In genomic region chr5:77638763-77639451, GRCh38 we compare ENCODE assay signal across 11 cellular contexts. TPM values are rescaled to one million over a fixed set of nuclear protein-coding genes. Genes with fewer than 3 reads are reported as not detected.
DNase-seq lines count a peak whose midpoint lies in the region; ATAC-seq and TF ChIP-seq lines count a peak whose summit lies in the region.
"Had no signal": no experiment of that assay in that cellular context is flagged by ENCODE, and none has a peak within 500 bp of the region (broad histone marks: within the 10 kb centered on the region; RNA-seq: fewer than 3 reads in every experiment).

No MANE protein-coding gene starts in this region.

- intact Hi-C loops in activated naive CD4-positive, alpha-beta T cell treated with anti-CD3 and anti-CD28 coated beads for 36 hours (cut with micrococcal nuclease), result loop anchor here (1.0 kb wide), 1 partner anchor 9 kb away; no protein-coding TSS in a partner anchor

- H3K36me3 ChIP-seq in iPS-18a (ENCODE audit: control insufficient read depth, low read depth, low read length), result no peaks in the 10 kb centered on the region
- H3K36me3 ChIP-seq in Karpas-422 (ENCODE audit: insufficient read depth, low read length), result no peaks in the 10 kb centered on the region

- peaks cover 25% of the 10 kb centered on the region for H3K4me1 ChIP-seq in iPS-18a (ENCODE audit: control insufficient read depth, low read depth, low read length)
- no peaks in the 10 kb centered on the region for H3K4me1 ChIP-seq in Karpas-422 (ENCODE audit: low read length)

- ATAC-seq in stimulated activated naive CD8-positive, alpha-beta T cell treated with anti-CD3 and anti-CD28 coated beads, Interleukin-15, amount 100 ng/mL, for 72 hours, result peak; percentile 74
- ATAC-seq in GM18505 (IDR thresholded peaks at IDR 0.05; ENCODE audit: unreplicated experiment), result no peak
- ATAC-seq: Right ventricle myocardium inferior had no signal

- CTCF ChIA-PET in activated naive CD4-positive, alpha-beta T cell treated with anti-CD3 and anti-CD28 coated beads, Interleukin-2, amount 10 ng/mL, durations not matched to agents 7 days and 5 days (lab: Charles Lee), result interaction anchor here (1.4 kb wide), 1 partner anchor 8 kb away, joined by 3 read pairs; no protein-coding TSS in a partner anchor
- CTCF ChIA-PET in activated naive CD4-positive, alpha-beta T cell treated with anti-CD3 and anti-CD28 coated beads for 36 hours (lab: Charles Lee), result no interaction called here

- no peaks in the 10 kb centered on the region for H3K9me3 Mint-ChIP-seq in activated naive CD4-positive, alpha-beta T cell treated with anti-CD3 and anti-CD28 coated beads, Interleukin-2, amount 10 ng/mL, durations not matched to agents 7 days and 5 days
- peaks cover 1% of the 10 kb centered on the region for H3K9me3 Mint-ChIP-seq in activated naive CD4-positive, alpha-beta T cell treated with anti-CD3 and anti-CD28 coated beads for 36 hours
- H3K9me3 Mint-ChIP-seq in stimulated activated naive CD8-positive, alpha-beta T cell treated with anti-CD3 and anti-CD28 coated beads, Interleukin-15, amount 100 ng/mL, for 72 hours, result peaks cover 0 to 20% of the 10 kb centered on the region in 2 donors

- H3K79me2 ChIP-seq in Karpas-422 (ENCODE audit: low read length), result no peaks in the 10 kb centered on the region

- H3K9me2 ChIP-seq in Karpas-422 (replicated peaks; ENCODE audit: insufficient read depth, low read length), result no peaks in the 10 kb centered on the region

- peak overlapping the region; percentile 70 for H3K27ac Mint-ChIP-seq in activated naive CD4-positive, alpha-beta T cell treated with anti-CD3 and anti-CD28 coated beads, Interleukin-2, amount 10 ng/mL, durations not matched to agents 7 days and 5 days
- no peak overlapping the region for H3K27ac Mint-ChIP-seq in activated naive CD4-positive, alpha-beta T cell treated with anti-CD3 and anti-CD28 coated beads for 36 hours
- H3K27ac Mint-ChIP-seq in stimulated activated naive CD8-positive, alpha-beta T cell treated with anti-CD3 and anti-CD28 coated beads, Interleukin-15, amount 100 ng/mL, for 72 hours, result peak overlapping the region in 1 of 2 donors; percentile 90

- peaks cover 19% of the 10 kb centered on the region for H3K4me1 Mint-ChIP-seq in activated naive CD4-positive, alpha-beta T cell treated with anti-CD3 and anti-CD28 coated beads, Interleukin-2, amount 10 ng/mL, durations not matched to agents 7 days and 5 days
- peaks cover 29% of the 10 kb centered on the region for H3K4me1 Mint-ChIP-seq in activated naive CD4-positive, alpha-beta T cell treated with anti-CD3 and anti-CD28 coated beads for 36 hours (ENCODE audit: low read depth)
- peaks cover 55% of the 10 kb centered on the region for H3K4me1 Mint-ChIP-seq in stimulated activated naive CD8-positive, alpha-beta T cell treated with anti-CD3 and anti-CD28 coated beads, Interleukin-15, amount 100 ng/mL, for 72 hours

- peaks cover 81% of the 10 kb centered on the region for H3K27me3 Mint-ChIP-seq in activated naive CD4-positive, alpha-beta T cell treated with anti-CD3 and anti-CD28 coated beads, Interleukin-2, amount 10 ng/mL, durations not matched to agents 7 days and 5 days
- peaks cover 68% of the 10 kb centered on the region for H3K27me3 Mint-ChIP-seq in activated naive CD4-positive, alpha-beta T cell treated with anti-CD3 and anti-CD28 coated beads for 36 hours (ENCODE audit: low read depth)
- H3K27me3 Mint-ChIP-seq in stimulated activated naive CD8-positive, alpha-beta T cell treated with anti-CD3 and anti-CD28 coated beads, Interleukin-15, amount 100 ng/mL, for 72 hours, result peaks cover 82% of the 10 kb centered on the region

- H3K4me3 Mint-ChIP-seq in activated naive CD4-positive, alpha-beta T cell treated with anti-CD3 and anti-CD28 coated beads, Interleukin-2, amount 10 ng/mL, durations not matched to agents 7 days and 5 days, result no peak overlapping the region
- H3K4me3 Mint-ChIP-seq in activated naive CD4-positive, alpha-beta T cell treated with anti-CD3 and anti-CD28 coated beads for 36 hours, result no peak overlapping the region
- H3K4me3 Mint-ChIP-seq in stimulated activated naive CD8-positive, alpha-beta T cell treated with anti-CD3 and anti-CD28 coated beads, Interleukin-15, amount 100 ng/mL, for 72 hours, result peak overlapping the region; percentile 66

- peaks cover 14% of the 10 kb centered on the region for H3K36me3 Mint-ChIP-seq in activated naive CD4-positive, alpha-beta T cell treated with anti-CD3 and anti-CD28 coated beads, Interleukin-2, amount 10 ng/mL, durations not matched to agents 7 days and 5 days
- peaks cover 4% of the 10 kb centered on the region for H3K36me3 Mint-ChIP-seq in activated naive CD4-positive, alpha-beta T cell treated with anti-CD3 and anti-CD28 coated beads for 36 hours (ENCODE audit: low read depth)

- peak overlapping the region; percentile 53 for H3K4me3 ChIP-seq in iPS-18a (ENCODE audit: low read length)
- no peak overlapping the region for H3K4me3 ChIP-seq in Karpas-422 (ENCODE audit: low read length)

- H2AFZ ChIP-seq in Karpas-422 (ENCODE audit: low read length), result no peak overlapping the region

- no peak overlapping the region for H3K9ac ChIP-seq in iPS-18a (ENCODE audit: low read length)
- no peak overlapping the region for H3K9ac ChIP-seq in Karpas-422 (ENCODE audit: low read length)

- H3K27me3 ChIP-seq in iPS-18a (ENCODE audit: control insufficient read depth, insufficient read depth, low read length) (peaks cover 100% of the 10 kb centered on the region), Karpas-422 (ENCODE audit: low read length) (no peaks in the 10 kb centered on the region)

- no peak overlapping the region for H3K4me2 ChIP-seq in Karpas-422 (ENCODE audit: low read depth, low read length, poor library complexity, severe bottlenecking)

- no peaks in the 10 kb centered on the region for H3K9me3 ChIP-seq in iPS-18a (ENCODE audit: control insufficient read depth, low read depth, low read length)
- H3K9me3 ChIP-seq in Karpas-422 (ENCODE audit: low read length), result no peaks in the 10 kb centered on the region

- no peak for TF ChIP-seq POLR2A in GM18505 (IDR thresholded peaks at IDR 0.05; ENCODE audit: borderline replicate concordance, extremely low read depth, insufficient read depth, insufficient read length)

- no peak for DNase-seq in activated naive CD4-positive, alpha-beta T cell treated with anti-CD3 and anti-CD28 coated beads, Interleukin-2, amount 10 ng/mL, durations not matched to agents 7 days and 5 days
- no peak for DNase-seq in activated naive CD4-positive, alpha-beta T cell treated with anti-CD3 and anti-CD28 coated beads for 36 hours
- DNase-seq in SK-N-DZ (ENCODE audit: low spot score) (peak; percentile 48), Karpas-422 (no peak)
- peak in 1 of 2 donors; percentile 28 for DNase-seq in stimulated activated naive CD8-positive, alpha-beta T cell treated with anti-CD3 and anti-CD28 coated beads, Interleukin-15, amount 100 ng/mL, for 72 hours
- DNase-seq in stimulated activated CD4-positive, alpha-beta T cell treated with anti-CD3 and anti-CD28 coated beads, Interleukin-4, amount 100 ng/mL, for 24 hours, result no peak
- DNase-seq: NCI-H2171 treated with DMSO at 0.1 percent for 48 hours had no signal

- H3K27ac ChIP-seq in iPS-18a (ENCODE audit: low read length), result no peak overlapping the region
- no peak overlapping the region for H3K27ac ChIP-seq in Karpas-422 (ENCODE audit: low read length)

- H4K20me1 ChIP-seq in Karpas-422 (ENCODE audit: insufficient read depth, low read depth, low read length), result no peaks in the 10 kb centered on the region

RNA-seq across cellular contexts. Expression of gene OTP, which starts 0.4 kb away (rescaled TPM):
- not detected for total RNA-seq in activated naive CD4-positive, alpha-beta T cell treated with anti-CD3 and anti-CD28 coated beads for 36 hours
- polyA plus RNA-seq in SK-N-DZ (2014; cell fraction: cytosol; rRNA removed), result not detected in 2 replicates
- polyA plus RNA-seq in SK-N-DZ (2014; cell fraction: nucleus; rRNA removed), result not detected in 2 replicates
- not detected in 2 replicates for total RNA-seq in Karpas-422 (2014; rRNA removed; shearing (Covaris generic); ENCODE audit: low replicate concordance)
- total RNA-seq: Right ventricle myocardium inferior, urinary bladder had no signal
- polyA plus RNA-seq: urinary bladder had no signal

Comparison
In these comparisons a context has a peak if more than half of its experiments do, and no peak if none do; other contexts are left out.
1. H3K4me3 Mint-ChIP-seq: peak in stimulated activated naive CD8-positive, alpha-beta T cell treated with anti-CD3 and anti-CD28 coated beads, Interleukin-15, amount 100 ng/mL, for 72 hours (2 of 2); none in activated naive CD4-positive, alpha-beta T cell treated with anti-CD3 and anti-CD28 coated beads, Interleukin-2, amount 10 ng/mL, durations not matched to agents 7 days and 5 days (single experiment) and activated naive CD4-positive, alpha-beta T cell treated with anti-CD3 and anti-CD28 coated beads for 36 hours (single experiment).